ENCODE assay signal across 1 cellular context in genomic region chr11:10937416-10937815, GRCh38.
TF ChIP-seq lines count a peak whose summit lies in the region.

No MANE protein-coding gene starts in this region.

TF ChIP-seq in GM23338, 12 proteins besides CTCF, POLR2A, EP300 and RAD21 (continued from another document):
- no peak for TF ChIP-seq ZNF462 (CRISPR knock-in tag; IDR thresholded peaks at IDR 0.05)
- no peak for TF ChIP-seq CREB1 (CRISPR knock-in tag; IDR thresholded peaks at IDR 0.05; ENCODE audit: low read depth)
